Comparison of ENCODE assay signal across 9 cellular contexts in the genomic region with DNA sequence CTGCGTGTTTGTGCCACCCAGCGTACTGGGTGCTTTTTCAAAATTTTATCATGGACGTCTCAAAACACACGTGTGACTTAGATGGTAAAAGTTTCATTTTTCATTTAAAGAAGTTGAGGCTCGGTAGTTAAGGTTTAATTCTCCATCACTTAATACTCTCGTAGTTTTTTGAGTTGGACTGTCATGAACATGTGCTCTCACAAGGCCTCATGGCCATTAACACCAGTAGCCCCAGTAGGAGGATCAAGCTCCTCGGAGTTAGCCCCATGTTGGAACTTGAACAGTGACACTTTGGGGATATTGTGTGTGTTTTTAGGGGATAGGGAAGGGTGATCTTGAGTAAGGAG. TPM values are rescaled to one million over a fixed set of nuclear protein-coding genes. Genes with fewer than 3 reads are reported as not detected.
A peak's percentile ranks its signal among the peaks of the same experiment; 100 is the strongest.
DNase-seq lines count a peak whose midpoint lies in the region; ATAC-seq lines count a peak whose summit lies in the region.
"Had no signal": no experiment of that assay in that cellular context is flagged by ENCODE, and none has a peak within 500 bp of the region (broad histone marks: within the 10 kb centered on the region; RNA-seq: fewer than 3 reads in every experiment).

No MANE protein-coding gene starts in this region.

- H3K9me3 ChIP-seq in iPS-20b (ENCODE audit: insufficient read depth, low read depth, low read length) = no peaks in the 10 kb centered on the region

- peaks cover 3% of the 10 kb centered on the region; the same call in 1 of the 2 replicates for H3K4me1 ChIP-seq in iPS-20b (ENCODE audit: insufficient read depth, low read length)

- ATAC-seq in GM19395 (IDR thresholded peaks at IDR 0.05; ENCODE audit: unreplicated experiment) = no peak

- in situ Hi-C loops in ACHN (cut with HindIII; ENCODE audit: low pct_ligation_motif_present, low pct_unique_long_range_greater_than_20kb, low sequenced_read_pairs) = no loop called here

- no peaks in the 10 kb centered on the region for H3K36me3 Mint-ChIP-seq in T-helper 1 cell treated with Interleukin-12 subunit alpha and Interleukin-12 subunit beta and Interleukin-4 antibody, amounts not matched to agents 30 μg/mL and 1 μg/mL, for 36 hours (ENCODE audit: low read depth)
- H3K36me3 Mint-ChIP-seq in activated T-helper 1 cell treated with anti-CD3 and anti-CD28 coated beads, Interleukin-12 subunit alpha, Interleukin-12 subunit beta, Interleukin-2, Interleukin-4 antibody, amounts not matched to agents 30 ng/mL and 10 ng/mL and 1 ng/mL, durations not matched to agents 14 hours and 24 hours and 36 hours (ENCODE audit: low read depth) = no peaks in the 10 kb centered on the region

- intact Hi-C loops in activated T-helper 1 cell treated with anti-CD3 and anti-CD28 coated beads, Interleukin-12 subunit alpha, Interleukin-12 subunit beta, Interleukin-2, Interleukin-4 antibody, amounts not matched to agents 30 ng/mL and 10 ng/mL and 1 ng/mL, durations not matched to agents 14 hours and 24 hours and 36 hours (cut with micrococcal nuclease) = loop anchor here (1.0 to 2.0 kb wide), 8 partner anchors 30 to 512 kb away; a partner anchor contains a TSS

- peaks cover 14% of the 10 kb centered on the region for H3K4me1 Mint-ChIP-seq in T-helper 1 cell treated with Interleukin-12 subunit alpha and Interleukin-12 subunit beta and Interleukin-4 antibody, amounts not matched to agents 30 μg/mL and 1 μg/mL, for 36 hours (ENCODE audit: low read depth)
- H3K4me1 Mint-ChIP-seq in activated T-helper 1 cell treated with anti-CD3 and anti-CD28 coated beads, Interleukin-12 subunit alpha, Interleukin-12 subunit beta, Interleukin-2, Interleukin-4 antibody, amounts not matched to agents 30 ng/mL and 10 ng/mL and 1 ng/mL, durations not matched to agents 14 hours and 24 hours and 36 hours (ENCODE audit: low read depth) = peaks cover 25% of the 10 kb centered on the region

- H3K9ac ChIP-seq in iPS-20b (ENCODE audit: low read depth, low read length) = peak overlapping the region; percentile 87; the same call in 1 of the 2 replicates

- peak overlapping the region; percentile 94 for H3K27ac Mint-ChIP-seq in T-helper 1 cell treated with Interleukin-12 subunit alpha and Interleukin-12 subunit beta and Interleukin-4 antibody, amounts not matched to agents 30 μg/mL and 1 μg/mL, for 36 hours
- H3K27ac Mint-ChIP-seq in activated T-helper 1 cell treated with anti-CD3 and anti-CD28 coated beads, Interleukin-12 subunit alpha, Interleukin-12 subunit beta, Interleukin-2, Interleukin-4 antibody, amounts not matched to agents 30 ng/mL and 10 ng/mL and 1 ng/mL, durations not matched to agents 14 hours and 24 hours and 36 hours = peak overlapping the region; percentile 92

- no peaks in the 10 kb centered on the region for H3K9me3 Mint-ChIP-seq in T-helper 1 cell treated with Interleukin-12 subunit alpha and Interleukin-12 subunit beta and Interleukin-4 antibody, amounts not matched to agents 30 μg/mL and 1 μg/mL, for 36 hours
- no peaks in the 10 kb centered on the region for H3K9me3 Mint-ChIP-seq in activated T-helper 1 cell treated with anti-CD3 and anti-CD28 coated beads, Interleukin-12 subunit alpha, Interleukin-12 subunit beta, Interleukin-2, Interleukin-4 antibody, amounts not matched to agents 30 ng/mL and 10 ng/mL and 1 ng/mL, durations not matched to agents 14 hours and 24 hours and 36 hours

- H3K27me3 Mint-ChIP-seq in T-helper 1 cell treated with Interleukin-12 subunit alpha and Interleukin-12 subunit beta and Interleukin-4 antibody, amounts not matched to agents 30 μg/mL and 1 μg/mL, for 36 hours (ENCODE audit: low read depth) = peaks cover 15% of the 10 kb centered on the region
- H3K27me3 Mint-ChIP-seq in activated T-helper 1 cell treated with anti-CD3 and anti-CD28 coated beads, Interleukin-12 subunit alpha, Interleukin-12 subunit beta, Interleukin-2, Interleukin-4 antibody, amounts not matched to agents 30 ng/mL and 10 ng/mL and 1 ng/mL, durations not matched to agents 14 hours and 24 hours and 36 hours (ENCODE audit: insufficient read depth) = peaks cover 13% of the 10 kb centered on the region

- H3K27me3 ChIP-seq in iPS-20b (ENCODE audit: insufficient read depth, low read length) = no peaks in the 10 kb centered on the region; the same call in 1 of the 2 replicates

- DNase-seq in T-helper 1 cell (no peak), substantia nigra (lab: John Stamatoyannopoulos, UW) (no peak), ACHN (no peak), A172 (ENCODE audit: low spot score) (no peak)
- DNase-seq in activated T-helper 1 cell treated with anti-CD3 and anti-CD28 coated beads, Interleukin-12 subunit alpha, Interleukin-12 subunit beta, Interleukin-2, Interleukin-4 antibody, amounts not matched to agents 30 ng/mL and 10 ng/mL and 1 ng/mL, durations not matched to agents 14 hours and 24 hours and 36 hours (ENCODE audit: low spot score) = no peak

- H3K27ac ChIP-seq in iPS-20b (ENCODE audit: low read length) (no peak overlapping the region), substantia nigra (ENCODE audit: low read depth, low read length, poor library complexity, severe bottlenecking) (peak overlapping the region; percentile 90)

- peak overlapping the region; percentile 89 for H3K4me3 Mint-ChIP-seq in T-helper 1 cell treated with Interleukin-12 subunit alpha and Interleukin-12 subunit beta and Interleukin-4 antibody, amounts not matched to agents 30 μg/mL and 1 μg/mL, for 36 hours
- peak overlapping the region; percentile 90 for H3K4me3 Mint-ChIP-seq in activated T-helper 1 cell treated with anti-CD3 and anti-CD28 coated beads, Interleukin-12 subunit alpha, Interleukin-12 subunit beta, Interleukin-2, Interleukin-4 antibody, amounts not matched to agents 30 ng/mL and 10 ng/mL and 1 ng/mL, durations not matched to agents 14 hours and 24 hours and 36 hours

- peak overlapping the region; percentile 74 for H3K4me3 ChIP-seq in iPS-20b (ENCODE audit: low read length)

- no peaks in the 10 kb centered on the region for H3K36me3 ChIP-seq in iPS-20b (ENCODE audit: insufficient read depth, low read depth, low read length)

RNA-seq across cellular contexts. Expression of a gene that starts 15.3 kb away (rescaled TPM):
- total RNA-seq in activated T-helper 1 cell treated with anti-CD3 and anti-CD28 coated beads, Interleukin-12 subunit alpha, Interleukin-12 subunit beta, Interleukin-2, Interleukin-4 antibody, amounts not matched to agents 30 ng/mL and 10 ng/mL and 1 ng/mL, durations not matched to agents 14 hours and 24 hours and 36 hours = 0.05 TPM in 1 of 2 replicates, not detected in the other
- total RNA-seq in A172 (2014; rRNA removed; shearing (Covaris generic)) = not detected in 2 replicates
- total RNA-seq: Daoy had no signal

RNA-seq across cellular contexts. Expression of a gene that starts 50.6 kb away (rescaled TPM):
- total RNA-seq in activated T-helper 1 cell treated with anti-CD3 and anti-CD28 coated beads, Interleukin-12 subunit alpha, Interleukin-12 subunit beta, Interleukin-2, Interleukin-4 antibody, amounts not matched to agents 30 ng/mL and 10 ng/mL and 1 ng/mL, durations not matched to agents 14 hours and 24 hours and 36 hours = 1,388 and 1,421 TPM in 2 replicates
- total RNA-seq in A172 (2014; rRNA removed; shearing (Covaris generic)) = 217 and 344 TPM in 2 replicates
